ENCODE assay signal across 18 cellular contexts in genomic region chr1:219781491-219781890, GRCh38.
"Had no signal": no experiment of that assay in that cellular context is flagged by ENCODE, and none has a peak within 500 bp of the region (broad histone marks: within the 10 kb centered on the region; RNA-seq: fewer than 3 reads in every experiment).

No MANE protein-coding gene starts in this region.

- H3K4me3 ChIP-seq: K562 had no signal

- DNase-seq: Kasumi-1, MM.1S, NCI-H1092 treated with DMSO at 0.1 percent for 48 hours, NCI-H1436, NCI-H187, NCI-H2029, NCI-H2171 treated with DMSO at 0.1 percent for 48 hours, NCI-H345, NCI-H446 treated with DMSO at 0.1 percent for 48 hours, NCI-H510A treated with DMSO at 0.1 percent for 48 hours, Right ventricle myocardium superior, RPMI8226, SIG-M5, SW 1271, T-cell had no signal

- H3K4me2 ChIP-seq: KMS-11 had no signal

- H3K9ac ChIP-seq: KMS-11 had no signal

- H3K27ac ChIP-seq: HL-60, KMS-11 had no signal

- ATAC-seq: K562, T-cell had no signal
